In genomic region chr3:42884324-42884723, GRCh38 we compare ENCODE assay signal across 29 cellular contexts. TPM values are rescaled to one million over a fixed set of nuclear protein-coding genes. Genes with fewer than 3 reads are reported as not detected.
"Had no signal": no experiment of that assay in that cellular context is flagged by ENCODE, and none has a peak within 500 bp of the region (broad histone marks: within the 10 kb centered on the region; RNA-seq: fewer than 3 reads in every experiment).

No MANE protein-coding gene starts in this region.

- DNase-seq: activated B cell treated with CpG ODN at 0.5 μM for 24 hours; activated CD4-positive, alpha-beta memory T cell treated with anti-CD3 and anti-CD28 coated beads for 36 hours; activated CD4-positive, alpha-beta T cell treated with anti-CD3 and anti-CD28 coated beads, Interleukin-2, amount 10 ng/mL, durations not matched to agents 7 days and 5 days; activated CD8-positive, alpha-beta memory T cell treated with anti-CD3 and anti-CD28 coated beads, Interleukin-2, amount 50 U/mL, for 4 hours; activated gamma-delta T cell treated with Interleukin-2 at 50 U/mL for 16 hours; activated naive CD4-positive, alpha-beta T cell treated with anti-CD3 and anti-CD28 coated beads, Interleukin-2, amount 10 ng/mL, durations not matched to agents 7 days and 5 days; activated naive CD8-positive, alpha-beta T cell treated with anti-CD3 and anti-CD28 coated beads for 36 hours; activated T-cell treated with anti-CD3 and anti-CD28 coated beads, Interleukin-2, amount 50 U/mL, for 72 hours; brain microvascular endothelial cell; cerebellar nuclear complex; Kasumi-1; MV-4-11; NCI-H1092 treated with DMSO at 0.1 percent for 48 hours; NCI-H1417 treated with DMSO at 0.1 percent for 48 hours; NCI-H1694 treated with DMSO at 0.1 percent for 48 hours; NCI-H2029 treated with DMSO at 0.1 percent for 48 hours; NCI-H510A treated with DMSO at 0.1 percent for 48 hours; NCI-H69; NK-92 treated with Interleukin-12 subunit alpha and Interleukin-12 subunit beta, amount 100 ng/mL, for 24 hours; SHP77 treated with DMSO at 0.1 percent for 48 hours; T-helper 17 cell; T-helper 9 cell had no signal

- H3K4me3 ChIP-seq: cardiac muscle cell had no signal

- H3K4me3 Mint-ChIP-seq: activated B cell treated with CpG ODN at 0.5 μM for 24 hours; activated CD4-positive, alpha-beta memory T cell treated with anti-CD3 and anti-CD28 coated beads for 36 hours; activated CD4-positive, alpha-beta T cell treated with anti-CD3 and anti-CD28 coated beads, Interleukin-2, amount 10 ng/mL, durations not matched to agents 7 days and 5 days; activated naive CD4-positive, alpha-beta T cell treated with anti-CD3 and anti-CD28 coated beads, Interleukin-2, amount 10 ng/mL, durations not matched to agents 7 days and 5 days; activated naive CD8-positive, alpha-beta T cell treated with anti-CD3 and anti-CD28 coated beads for 36 hours; activated T-cell treated with anti-CD3 and anti-CD28 coated beads, Interleukin-2, amount 50 U/mL, for 72 hours; T-helper 17 cell had no signal

- H3K36me3 ChIP-seq: brain microvascular endothelial cell, cardiac muscle cell had no signal

- H3K36me3 Mint-ChIP-seq: activated CD4-positive, alpha-beta memory T cell treated with anti-CD3 and anti-CD28 coated beads for 36 hours; activated naive CD4-positive, alpha-beta T cell treated with anti-CD3 and anti-CD28 coated beads, Interleukin-2, amount 10 ng/mL, durations not matched to agents 7 days and 5 days; activated naive CD8-positive, alpha-beta T cell treated with anti-CD3 and anti-CD28 coated beads for 36 hours had no signal

- H3K9me3 Mint-ChIP-seq: activated B cell treated with CpG ODN at 0.5 μM for 24 hours; activated CD4-positive, alpha-beta memory T cell treated with anti-CD3 and anti-CD28 coated beads for 36 hours; activated CD4-positive, alpha-beta T cell treated with anti-CD3 and anti-CD28 coated beads, Interleukin-2, amount 10 ng/mL, durations not matched to agents 7 days and 5 days; activated naive CD4-positive, alpha-beta T cell treated with anti-CD3 and anti-CD28 coated beads, Interleukin-2, amount 10 ng/mL, durations not matched to agents 7 days and 5 days; activated naive CD8-positive, alpha-beta T cell treated with anti-CD3 and anti-CD28 coated beads for 36 hours; activated T-cell treated with anti-CD3 and anti-CD28 coated beads, Interleukin-2, amount 50 U/mL, for 72 hours; activated T-helper 2 cell treated with anti-CD3 and anti-CD28 coated beads, Interferon-gamma antibody, Interleukin-2, Interleukin-4, amounts not matched to agents 10 μg/mL and 5 μg/mL and 100 μg/mL, durations not matched to agents 14 hours and 24 hours and 36 hours had no signal

- ATAC-seq: activated T-cell treated with anti-CD3 and anti-CD28 coated beads, Interleukin-2, amount 50 U/mL, for 72 hours; T-helper 17 cell had no signal

- H3K27ac Mint-ChIP-seq: activated B cell treated with CpG ODN at 0.5 μM for 24 hours; activated CD4-positive, alpha-beta memory T cell treated with anti-CD3 and anti-CD28 coated beads for 36 hours; activated CD4-positive, alpha-beta T cell treated with anti-CD3 and anti-CD28 coated beads, Interleukin-2, amount 10 ng/mL, durations not matched to agents 7 days and 5 days; activated naive CD4-positive, alpha-beta T cell treated with anti-CD3 and anti-CD28 coated beads, Interleukin-2, amount 10 ng/mL, durations not matched to agents 7 days and 5 days; activated naive CD8-positive, alpha-beta T cell treated with anti-CD3 and anti-CD28 coated beads for 36 hours; activated T-cell treated with anti-CD3 and anti-CD28 coated beads, Interleukin-2, amount 50 U/mL, for 72 hours; activated T-helper 2 cell treated with anti-CD3 and anti-CD28 coated beads, Interferon-gamma antibody, Interleukin-2, Interleukin-4, amounts not matched to agents 10 μg/mL and 5 μg/mL and 100 μg/mL, durations not matched to agents 14 hours and 24 hours and 36 hours had no signal

- H3K27ac ChIP-seq: brain microvascular endothelial cell, cardiac muscle cell had no signal

- FAIRE-seq: RCC 7860, TTC549 had no signal

- H3K27me3 ChIP-seq: cardiac muscle cell had no signal

RNA-seq across cellular contexts. Expression of gene CYP8B1, which starts 8.6 kb away (rescaled TPM):
- total RNA-seq: activated B cell treated with CpG ODN at 0.5 μM for 24 hours; activated CD4-positive, alpha-beta memory T cell treated with anti-CD3 and anti-CD28 coated beads for 36 hours; activated CD4-positive, alpha-beta T cell treated with anti-CD3 and anti-CD28 coated beads, Interleukin-2, amount 10 ng/mL, durations not matched to agents 7 days and 5 days; activated CD8-positive, alpha-beta memory T cell treated with anti-CD3 and anti-CD28 coated beads for 36 hours; activated naive CD8-positive, alpha-beta T cell treated with anti-CD3 and anti-CD28 coated beads for 36 hours; activated T-cell treated with anti-CD3 and anti-CD28 coated beads, Interleukin-2, amount 50 U/mL, for 72 hours; activated T-helper 2 cell treated with anti-CD3 and anti-CD28 coated beads, Interferon-gamma antibody, Interleukin-2, Interleukin-4, amounts not matched to agents 10 μg/mL and 5 μg/mL and 100 μg/mL, durations not matched to agents 14 hours and 24 hours and 36 hours; cardiac muscle cell; M059J; SK-MEL-5; T-helper 17 cell had no signal
- polyA plus RNA-seq: cardiac muscle cell had no signal

RNA-seq across cellular contexts. Expression of gene ZNF662, which starts 21.6 kb away (rescaled TPM):
- total RNA-seq: SK-MEL-5 had no signal
